In genomic region chr13:44404261-44405139, GRCh38 we compare ENCODE assay signal across 1 cellular context.
TF ChIP-seq lines count a peak whose summit lies in the region.

No MANE protein-coding gene starts in this region.

TF ChIP-seq in HepG2, 621 proteins besides CTCF, POLR2A, EP300 and RAD21 (continued from another document and continues in another):
- TF ChIP-seq UBTF (CRISPR knock-in tag; IDR thresholded peaks at IDR 0.05) (peak; percentile 73), ZFAT (CRISPR knock-in tag; conservative IDR thresholded peaks at IDR 0.05) (no peak), PAXIP1 (CRISPR knock-in tag; conservative IDR thresholded peaks at IDR 0.05) (peak; percentile 98), ZNF772 (CRISPR knock-in tag; IDR thresholded peaks at IDR 0.05) (peak; percentile 77), ZNF674 (CRISPR knock-in tag; IDR thresholded peaks at IDR 0.05; ENCODE audit: low read depth) (no peak), TBP (CRISPR knock-in tag; IDR thresholded peaks at IDR 0.05) (no peak), MIXL1 (CRISPR knock-in tag; IDR thresholded peaks at IDR 0.05) (peak; percentile 94), ZNF205 (CRISPR knock-in tag; IDR thresholded peaks at IDR 0.05) (peak; percentile 68; the same call in 1 of the 2 replicates), ZNF530 (CRISPR knock-in tag; IDR thresholded peaks at IDR 0.05; ENCODE audit: low read depth) (no peak), HOXA7 (CRISPR knock-in tag; IDR thresholded peaks at IDR 0.05) (no peak), ZNF605 (CRISPR knock-in tag; IDR thresholded peaks at IDR 0.05) (0 out of 2 replicates have a peak, but pooled peaks have one; percentile 27), MTF2 (CRISPR knock-in tag; IDR thresholded peaks at IDR 0.05; ENCODE audit: borderline replicate concordance) (no peak), PITX1 (CRISPR knock-in tag; IDR thresholded peaks at IDR 0.05) (peak; percentile 75), KAT8 (CRISPR knock-in tag; IDR thresholded peaks at IDR 0.05) (peak; percentile 54; the same call in 1 of the 2 replicates), RNF2 (conservative IDR thresholded peaks at IDR 0.05; ENCODE audit: low read depth) (no peak; the same call in 1 of the 2 replicates), CBFB (CRISPR knock-in tag; IDR thresholded peaks at IDR 0.05) (peak; percentile 83), ZNF766 (CRISPR knock-in tag; IDR thresholded peaks at IDR 0.05; ENCODE audit: borderline replicate concordance) (no peak), ZNF710 (CRISPR knock-in tag; IDR thresholded peaks at IDR 0.05; ENCODE audit: borderline replicate concordance) (peak; percentile 82), ZSCAN25 (CRISPR knock-in tag; IDR thresholded peaks at IDR 0.05) (peak; percentile 99), ZNF746 (CRISPR knock-in tag; IDR thresholded peaks at IDR 0.05) (peak; percentile 94), ZNF557 (CRISPR knock-in tag; IDR thresholded peaks at IDR 0.05) (peak; percentile 82; the same call in 1 of the 2 replicates), ZNF44 (CRISPR knock-in tag; IDR thresholded peaks at IDR 0.05) (no peak), ZKSCAN5 (CRISPR knock-in tag; IDR thresholded peaks at IDR 0.05) (no peak), ZNF225 (CRISPR knock-in tag; IDR thresholded peaks at IDR 0.05) (peak; percentile 74; the same call in 1 of the 2 replicates), SSRP1 (CRISPR knock-in tag; IDR thresholded peaks at IDR 0.05) (peak; percentile 80), HNF1B (CRISPR knock-in tag; IDR thresholded peaks at IDR 0.05) (peak; percentile 82), SOX13 (IDR thresholded peaks at IDR 0.05) (no peak), SOX13 (CRISPR knock-in tag; conservative IDR thresholded peaks at IDR 0.05 in 1 of 2, IDR thresholded peaks at IDR 0.05 in 1 of 2) (peak in 1 of 2 experiments; percentile 80; a peak in 2 of 4 replicates), NFKBIZ (CRISPR knock-in tag; IDR thresholded peaks at IDR 0.05) (peak; percentile 58; the same call in 1 of the 2 replicates), HNF4A (CRISPR knock-in tag; IDR thresholded peaks at IDR 0.05) (peak; percentile 98), ISL2 (CRISPR knock-in tag; IDR thresholded peaks at IDR 0.05) (peak; percentile 60), ZNF761 (CRISPR knock-in tag; conservative IDR thresholded peaks at IDR 0.05) (0 out of 2 replicates have a peak, but pooled peaks have one; percentile 32), RNF219 (CRISPR knock-in tag; IDR thresholded peaks at IDR 0.05) (no peak), KDM3A (CRISPR knock-in tag; IDR thresholded peaks at IDR 0.05; ENCODE audit: low read depth) (0 out of 2 replicates have a peak, but pooled peaks have one; percentile 53), TSC22D2 (CRISPR knock-in tag; IDR thresholded peaks at IDR 0.05; ENCODE audit: borderline replicate concordance) (no peak), ZNF597 (CRISPR knock-in tag; IDR thresholded peaks at IDR 0.05) (no peak), ZSCAN22 (CRISPR knock-in tag; IDR thresholded peaks at IDR 0.05) (no peak), ZFP41 (CRISPR knock-in tag; IDR thresholded peaks at IDR 0.05; ENCODE audit: borderline replicate concordance) (peak; percentile 67; the same call in 1 of the 2 replicates), ZNF350 (CRISPR knock-in tag; IDR thresholded peaks at IDR 0.05; ENCODE audit: borderline replicate concordance, low read depth) (peak; percentile 72; the same call in 1 of the 2 replicates)
- TF ChIP-seq, protein P1, sequence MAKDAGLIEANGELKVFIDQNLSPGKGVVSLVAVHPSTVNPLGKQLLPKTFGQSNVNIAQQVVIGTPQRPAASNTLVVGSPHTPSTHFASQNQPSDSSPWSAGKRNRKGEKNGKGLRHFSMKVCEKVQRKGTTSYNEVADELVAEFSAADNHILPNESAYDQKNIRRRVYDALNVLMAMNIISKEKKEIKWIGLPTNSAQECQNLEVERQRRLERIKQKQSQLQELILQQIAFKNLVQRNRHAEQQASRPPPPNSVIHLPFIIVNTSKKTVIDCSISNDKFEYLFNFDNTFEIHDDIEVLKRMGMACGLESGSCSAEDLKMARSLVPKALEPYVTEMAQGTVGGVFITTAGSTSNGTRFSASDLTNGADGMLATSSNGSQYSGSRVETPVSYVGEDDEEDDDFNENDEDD (CRISPR knock-in tag; IDR thresholded peaks at IDR 0.05; ENCODE audit: borderline replicate concordance) = peak; percentile 68; the same call in 1 of the 2 replicates
- TF ChIP-seq, protein P2, sequence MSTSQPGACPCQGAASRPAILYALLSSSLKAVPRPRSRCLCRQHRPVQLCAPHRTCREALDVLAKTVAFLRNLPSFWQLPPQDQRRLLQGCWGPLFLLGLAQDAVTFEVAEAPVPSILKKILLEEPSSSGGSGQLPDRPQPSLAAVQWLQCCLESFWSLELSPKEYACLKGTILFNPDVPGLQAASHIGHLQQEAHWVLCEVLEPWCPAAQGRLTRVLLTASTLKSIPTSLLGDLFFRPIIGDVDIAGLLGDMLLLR (CRISPR knock-in tag; IDR thresholded peaks at IDR 0.05) = no peak
- TF ChIP-seq, protein P3, sequence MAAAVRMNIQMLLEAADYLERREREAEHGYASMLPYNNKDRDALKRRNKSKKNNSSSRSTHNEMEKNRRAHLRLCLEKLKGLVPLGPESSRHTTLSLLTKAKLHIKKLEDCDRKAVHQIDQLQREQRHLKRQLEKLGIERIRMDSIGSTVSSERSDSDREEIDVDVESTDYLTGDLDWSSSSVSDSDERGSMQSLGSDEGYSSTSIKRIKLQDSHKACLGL (CRISPR knock-in tag; IDR thresholded peaks at IDR 0.05) = peak; percentile 65; the same call in 1 of the 2 replicates
- TF ChIP-seq, protein P4, sequence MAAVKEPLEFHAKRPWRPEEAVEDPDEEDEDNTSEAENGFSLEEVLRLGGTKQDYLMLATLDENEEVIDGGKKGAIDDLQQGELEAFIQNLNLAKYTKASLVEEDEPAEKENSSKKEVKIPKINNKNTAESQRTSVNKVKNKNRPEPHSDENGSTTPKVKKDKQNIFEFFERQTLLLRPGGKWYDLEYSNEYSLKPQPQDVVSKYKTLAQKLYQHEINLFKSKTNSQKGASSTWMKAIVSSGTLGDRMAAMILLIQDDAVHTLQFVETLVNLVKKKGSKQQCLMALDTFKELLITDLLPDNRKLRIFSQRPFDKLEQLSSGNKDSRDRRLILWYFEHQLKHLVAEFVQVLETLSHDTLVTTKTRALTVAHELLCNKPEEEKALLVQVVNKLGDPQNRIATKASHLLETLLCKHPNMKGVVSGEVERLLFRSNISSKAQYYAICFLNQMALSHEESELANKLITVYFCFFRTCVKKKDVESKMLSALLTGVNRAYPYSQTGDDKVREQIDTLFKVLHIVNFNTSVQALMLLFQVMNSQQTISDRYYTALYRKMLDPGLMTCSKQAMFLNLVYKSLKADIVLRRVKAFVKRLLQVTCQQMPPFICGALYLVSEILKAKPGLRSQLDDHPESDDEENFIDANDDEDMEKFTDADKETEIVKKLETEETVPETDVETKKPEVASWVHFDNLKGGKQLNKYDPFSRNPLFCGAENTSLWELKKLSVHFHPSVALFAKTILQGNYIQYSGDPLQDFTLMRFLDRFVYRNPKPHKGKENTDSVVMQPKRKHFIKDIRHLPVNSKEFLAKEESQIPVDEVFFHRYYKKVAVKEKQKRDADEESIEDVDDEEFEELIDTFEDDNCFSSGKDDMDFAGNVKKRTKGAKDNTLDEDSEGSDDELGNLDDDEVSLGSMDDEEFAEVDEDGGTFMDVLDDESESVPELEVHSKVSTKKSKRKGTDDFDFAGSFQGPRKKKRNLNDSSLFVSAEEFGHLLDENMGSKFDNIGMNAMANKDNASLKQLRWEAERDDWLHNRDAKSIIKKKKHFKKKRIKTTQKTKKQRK (IDR thresholded peaks at IDR 0.05; ENCODE audit: low read length) = no peak
